ENCODE assay signal across 14 cellular contexts in the genomic region with DNA sequence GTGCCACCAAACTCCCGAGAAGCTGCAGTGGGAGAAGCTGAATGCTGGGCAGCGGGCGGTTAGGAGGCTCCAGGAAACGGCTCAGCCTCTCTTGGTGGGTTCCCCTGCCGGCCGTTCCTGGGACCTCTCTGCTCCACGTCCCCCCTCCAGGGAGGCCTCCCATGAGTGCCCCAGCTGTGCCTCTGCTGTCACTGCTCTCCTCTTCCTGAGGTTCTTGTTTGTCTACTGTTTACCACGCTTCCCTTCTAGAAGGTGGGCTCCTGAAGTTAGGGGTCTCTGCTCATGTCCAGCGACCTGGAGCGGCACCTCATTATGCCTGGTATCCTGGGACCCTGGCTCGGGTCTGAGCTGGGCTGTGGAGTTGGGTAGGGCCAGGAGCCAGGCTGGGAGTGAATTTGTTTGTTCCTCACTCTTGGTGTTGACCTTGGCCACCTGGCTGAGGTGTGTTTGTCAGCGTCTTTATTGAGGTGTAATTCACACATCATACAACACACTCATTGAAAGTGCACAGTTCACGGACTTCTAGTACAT. TPM values are rescaled to one million over a fixed set of nuclear protein-coding genes. Genes with fewer than 3 reads are reported as not detected.
A peak's percentile ranks its signal among the peaks of the same experiment; 100 is the strongest.
DNase-seq lines count a peak whose midpoint lies in the region; ATAC-seq, FAIRE-seq and TF ChIP-seq lines count a peak whose summit lies in the region.
"Had no signal": no experiment of that assay in that cellular context is flagged by ENCODE, and none has a peak within 500 bp of the region (broad histone marks: within the 10 kb centered on the region; RNA-seq: fewer than 3 reads in every experiment).

No MANE protein-coding gene starts in this region.

- CTCF ChIA-PET in RWPE1 (lab: Yijun Ruan, JAX): no interaction called here

- TF ChIP-seq CTCF in GM12875 (IDR thresholded peaks at IDR 0.05; ENCODE audit: borderline replicate concordance, insufficient read depth, low read depth, low read length) (0 out of 2 replicates have a peak, but pooled peaks have one; percentile 35), RWPE1 (conservative IDR thresholded peaks at IDR 0.05; ENCODE audit: low read depth) (no peak), kidney (IDR thresholded peaks at IDR 0.05; ENCODE audit: borderline replicate concordance, extremely low read depth, insufficient read depth) (no peak), sigmoid colon (IDR thresholded peaks at IDR 0.05) (no peak)

- H3K4me1 ChIP-seq in kidney (ENCODE audit: control insufficient read depth in 1 of 2, insufficient read depth in 1 of 2, low read depth in 1 of 2, low read length in 2 of 2) (peaks cover 27 to 37% of the 10 kb centered on the region in 2 donors), sigmoid colon (peaks cover 0 to 42% (median 36%) of the 10 kb centered on the region in 4 donors)

- H3K9ac ChIP-seq in kidney (ENCODE audit: low read length in 2 of 2): no peak overlapping the region
- H3K9ac ChIP-seq: neural progenitor cell had no signal

- TF ChIP-seq EP300 in sigmoid colon (IDR thresholded peaks at IDR 0.05): no peak

- in situ Hi-C loops in ACHN (cut with HindIII; ENCODE audit: low pct_ligation_motif_present, low pct_unique_long_range_greater_than_20kb, low sequenced_read_pairs): no loop called here

- no peak for DNase-seq in RWPE1 (ENCODE audit: low spot score)
- peak; percentile 61 for DNase-seq in kidney
- DNase-seq in sigmoid colon: peak; percentile 58
- no peak for DNase-seq in germinal center (ENCODE audit: low spot score)
- no peak for DNase-seq in cerebellar cortex (ENCODE audit: low spot score)
- no peak for DNase-seq in ACHN
- DNase-seq: activated CD4-positive, alpha-beta T cell treated with anti-CD3 and anti-CD28 coated beads for 4 hours; SIG-M5; stimulated activated CD4-positive, alpha-beta T cell treated with anti-CD3 and anti-CD28 coated beads, Interleukin-4, amount 100 ng/mL, for 24 hours; tibial artery had no signal

- H3K9me3 ChIP-seq in kidney (ENCODE audit: control insufficient read depth in 1 of 2, low read length in 2 of 2) (no peaks in the 10 kb centered on the region), sigmoid colon (no peaks in the 10 kb centered on the region)
- H3K9me3 ChIP-seq: HAP-1, tibial artery had no signal

- ATAC-seq in GM18909 (IDR thresholded peaks at IDR 0.05; ENCODE audit: poor library complexity, unreplicated experiment): no peak

- H3K36me3 ChIP-seq in kidney (ENCODE audit: control insufficient read depth in 1 of 2, insufficient read depth in 2 of 2, low read length in 2 of 2): no peaks in the 10 kb centered on the region
- no peaks in the 10 kb centered on the region for H3K36me3 ChIP-seq in sigmoid colon
- H3K36me3 ChIP-seq: HAP-1, neural progenitor cell, tibial artery had no signal

- POLR2A ChIA-PET in RWPE1 (lab: Yijun Ruan, JAX; ENCODE audit: low non-redundant PET): no interaction called here

- intact Hi-C loops in kidney (cut with DNase I): no loop called here
- intact Hi-C loops in sigmoid colon (cut with DNase I): no loop called here

- FAIRE-seq in kidney (lab: Jason Lieb, UNC): no peak

- H3K27me3 ChIP-seq in sigmoid colon: no peaks in the 10 kb centered on the region
- H3K27me3 ChIP-seq: tibial artery had no signal

- H3K27ac ChIP-seq in RWPE1 (peak overlapping the region; percentile 3; the same call in 1 of the 2 replicates), kidney (ENCODE audit: low read depth in 2 of 2, low read length in 2 of 2) (no peak overlapping the region), sigmoid colon (peak overlapping the region in 1 of 4 donors; percentile 39)
- H3K27ac ChIP-seq: neural progenitor cell, tibial artery had no signal

- WGBS in sigmoid colon, 2 donors: 23 to 67% methylated on average over 13 of the region's 13 CpGs

- peak in 1 of 2 donors; percentile 18 for TF ChIP-seq POLR2A in sigmoid colon (IDR thresholded peaks at IDR 0.05)

- H3K4me3 ChIP-seq in GM12875 (ENCODE audit: low read depth, low read length): no peak overlapping the region
- no peak overlapping the region for H3K4me3 ChIP-seq in kidney (ENCODE audit: low read length in 2 of 2)
- no peak overlapping the region for H3K4me3 ChIP-seq in sigmoid colon
- H3K4me3 ChIP-seq: HAP-1, neural progenitor cell, tibial artery had no signal

RNA-seq across cellular contexts. Expression of gene GRAMD4, which starts 37.8 kb away (rescaled TPM):
- total RNA-seq in kidney (58.2 TPM), sigmoid colon (10 to 100 TPM; 11.6 to 46.2 (median 18.4) TPM)
- polyA plus RNA-seq in kidney (ENCODE audit: insufficient read depth, low read depth, low replicate concordance) (12.1 TPM), sigmoid colon (10 to 100 TPM; 22.8 to 57.2 (median 28.9) TPM)

RNA-seq across cellular contexts. Expression of gene CELSR1, which starts 44.9 kb away (rescaled TPM):
- 49.9 TPM for total RNA-seq in kidney
- polyA plus RNA-seq in kidney (ENCODE audit: insufficient read depth, low read depth, low replicate concordance): 15.7 TPM
- 1 to 10 TPM in 2 of 4 donors, under 1 TPM in 2; 0.81 to 2.5 (median 1.5) TPM for total RNA-seq in sigmoid colon
- polyA plus RNA-seq in sigmoid colon: 1 to 10 TPM in 1 of 3 donors, under 1 TPM in 2; 0.23 to 5.0 (median 0.60) TPM

Comparison
In these comparisons a context has a peak if more than half of its experiments do, and no peak if none do; other contexts are left out.
1. DNase-seq: peak in kidney (single experiment) and sigmoid colon (single experiment); none in RWPE1 (single experiment), germinal center (single experiment), cerebellar cortex (single experiment) and ACHN (single experiment).
2. RNA of gene CELSR1, which starts 44.9 kb away (total RNA-seq): 49.9 TPM in kidney (single experiment); 0.81 to 2.5 TPM in sigmoid colon; every median in the first group is over 10 times any median in the second.